In the genomic region with DNA sequence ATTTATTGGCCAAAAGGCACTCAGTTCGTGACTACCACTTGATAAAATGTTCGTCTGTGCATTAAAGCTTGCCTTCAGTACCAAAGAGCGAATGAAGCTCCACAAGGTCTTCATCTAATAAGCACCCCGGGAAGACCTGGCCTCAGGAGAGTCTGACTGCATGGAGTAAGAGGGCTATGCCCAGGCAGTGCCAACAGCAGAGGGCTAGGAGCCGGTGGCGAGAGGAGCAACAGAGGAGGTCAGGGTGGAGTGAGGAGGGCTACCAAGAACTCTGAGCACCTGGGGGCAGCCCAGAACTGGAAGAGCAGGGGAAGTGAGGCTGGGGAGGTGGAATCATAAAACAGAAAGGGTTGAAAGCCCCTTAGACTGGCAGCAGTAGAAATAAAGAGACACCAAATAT, we compare ENCODE assay signal across 20 cellular contexts.
"Had no signal": no experiment of that assay in that cellular context is flagged by ENCODE, and none has a peak within 500 bp of the region (broad histone marks: within the 10 kb centered on the region; RNA-seq: fewer than 3 reads in every experiment).

No MANE protein-coding gene starts in this region.

- H3K4me3 Mint-ChIP-seq: activated CD4-positive, alpha-beta T cell treated with anti-CD3 and anti-CD28 coated beads, Interleukin-2, amount 10 ng/mL, durations not matched to agents 7 days and 5 days; activated naive CD4-positive, alpha-beta T cell treated with anti-CD3 and anti-CD28 coated beads for 36 hours; activated naive CD8-positive, alpha-beta T cell treated with anti-CD3 and anti-CD28 coated beads, Interleukin-2, amount 10 ng/mL, durations not matched to agents 7 days and 5 days; activated T-cell treated with anti-CD3 and anti-CD28 coated beads, Interleukin-2, amount 50 U/mL, for 72 hours; memory B cell had no signal

- H3K27ac ChIP-seq: epithelial cell of prostate, heart left ventricle, thoracic aorta, upper lobe of left lung, WERI-Rb-1 had no signal

- DNase-seq: activated CD4-positive, alpha-beta T cell treated with anti-CD3 and anti-CD28 coated beads, Interleukin-2, amount 10 ng/mL, durations not matched to agents 7 days and 5 days; activated CD4-positive, CD25-positive, alpha-beta regulatory T cell treated with anti-CD3 and anti-CD28 coated beads, Interleukin-2, amount 50 U/mL, for 72 hours; activated effector memory CD4-positive, alpha-beta T cell treated with Interleukin-2 at 50 U/mL for 16 hours; activated naive CD4-positive, alpha-beta T cell treated with anti-CD3 and anti-CD28 coated beads for 36 hours; activated naive CD8-positive, alpha-beta T cell treated with anti-CD3 and anti-CD28 coated beads, Interleukin-2, amount 10 ng/mL, durations not matched to agents 7 days and 5 days; activated T-cell treated with anti-CD3 and anti-CD28 coated beads, Interleukin-2, amount 50 U/mL, for 72 hours; amniotic stem cell; cerebellar nuclear complex; cortex of kidney; heart left ventricle; left ventricle myocardium superior; stimulated activated CD4-positive, alpha-beta T cell treated with anti-CD3 and anti-CD28 coated beads, Interleukin-4, amount 100 ng/mL, for 1 hour; stimulated activated naive CD4-positive, alpha-beta T cell treated with Interleukin-2 at 50 U/mL for 16 hours; upper lobe of left lung; WERI-Rb-1 had no signal

- H3K27ac Mint-ChIP-seq: activated CD4-positive, alpha-beta T cell treated with anti-CD3 and anti-CD28 coated beads, Interleukin-2, amount 10 ng/mL, durations not matched to agents 7 days and 5 days; activated naive CD4-positive, alpha-beta T cell treated with anti-CD3 and anti-CD28 coated beads for 36 hours; activated naive CD8-positive, alpha-beta T cell treated with anti-CD3 and anti-CD28 coated beads, Interleukin-2, amount 10 ng/mL, durations not matched to agents 7 days and 5 days; activated T-cell treated with anti-CD3 and anti-CD28 coated beads, Interleukin-2, amount 50 U/mL, for 72 hours; memory B cell had no signal

- H3K36me3 Mint-ChIP-seq: activated naive CD8-positive, alpha-beta T cell treated with anti-CD3 and anti-CD28 coated beads, Interleukin-2, amount 10 ng/mL, durations not matched to agents 7 days and 5 days; memory B cell had no signal

- H3K9me3 Mint-ChIP-seq: activated CD4-positive, alpha-beta T cell treated with anti-CD3 and anti-CD28 coated beads, Interleukin-2, amount 10 ng/mL, durations not matched to agents 7 days and 5 days; activated T-cell treated with anti-CD3 and anti-CD28 coated beads, Interleukin-2, amount 50 U/mL, for 72 hours; memory B cell had no signal

- H3K27me3 Mint-ChIP-seq: activated CD4-positive, alpha-beta T cell treated with anti-CD3 and anti-CD28 coated beads, Interleukin-2, amount 10 ng/mL, durations not matched to agents 7 days and 5 days had no signal

- H3K4me1 Mint-ChIP-seq: activated CD4-positive, alpha-beta T cell treated with anti-CD3 and anti-CD28 coated beads, Interleukin-2, amount 10 ng/mL, durations not matched to agents 7 days and 5 days; activated naive CD8-positive, alpha-beta T cell treated with anti-CD3 and anti-CD28 coated beads, Interleukin-2, amount 10 ng/mL, durations not matched to agents 7 days and 5 days; memory B cell had no signal

- H3K4me3 ChIP-seq: heart left ventricle, smooth muscle cell, thoracic aorta, upper lobe of left lung had no signal

- H3K36me3 ChIP-seq: heart left ventricle, thoracic aorta, upper lobe of left lung, WERI-Rb-1 had no signal

- ATAC-seq: activated T-cell treated with anti-CD3 and anti-CD28 coated beads, Interleukin-2, amount 50 U/mL, for 72 hours; heart left ventricle; left ventricle myocardium superior; sciatic nerve had no signal

- H3K9me3 ChIP-seq: thoracic aorta, upper lobe of left lung had no signal

- H3K4me2 ChIP-seq: smooth muscle cell had no signal

- H3K27me3 ChIP-seq: upper lobe of left lung had no signal
